In the genomic region with DNA sequence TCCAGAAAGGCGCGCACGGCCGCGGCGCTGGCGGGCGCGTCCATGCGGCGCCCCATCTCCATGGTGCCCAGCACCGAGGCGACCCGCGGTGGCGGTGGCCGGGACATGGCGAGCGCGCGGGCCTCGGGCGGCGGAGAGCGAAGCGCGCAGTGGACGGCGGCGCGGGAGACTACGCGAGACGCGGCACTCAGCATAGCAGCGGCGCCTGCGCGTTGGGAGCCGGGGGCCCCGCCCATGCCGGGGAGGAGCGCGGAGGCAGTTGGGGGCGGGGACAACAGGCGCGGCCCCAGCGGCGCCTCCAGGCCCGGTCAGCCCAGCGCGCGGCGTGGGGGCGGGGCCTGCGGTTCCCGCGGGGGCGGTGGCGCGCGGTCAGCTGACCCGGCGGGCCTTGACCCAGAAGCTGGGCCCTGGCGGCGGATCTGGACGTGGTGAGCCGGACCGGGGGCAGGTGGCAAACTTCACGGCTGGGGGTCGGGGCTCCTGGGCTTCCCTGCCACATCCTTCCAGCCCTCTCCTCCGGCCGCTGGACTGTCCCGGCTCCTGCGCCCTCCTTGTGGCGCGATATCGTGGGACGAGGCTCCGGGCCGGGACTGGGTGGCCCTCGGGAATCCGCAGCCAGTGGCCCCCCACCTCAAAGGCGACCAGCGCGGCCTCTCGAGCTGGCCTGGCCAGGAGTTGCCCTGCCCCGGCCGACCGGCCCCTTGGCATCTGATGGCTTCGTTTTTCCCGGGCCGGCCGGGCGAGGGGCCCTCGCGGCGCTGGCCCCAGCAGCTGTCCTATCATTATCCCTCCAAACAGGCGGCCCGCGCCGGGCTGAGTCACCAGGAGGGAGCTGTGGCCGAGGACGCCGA, we compare ENCODE assay signal across 8 cellular contexts. TPM values are rescaled to one million over a fixed set of nuclear protein-coding genes. Genes with fewer than 3 reads are reported as not detected.
DNase-seq lines count a peak whose midpoint lies in the region; TF ChIP-seq lines count a peak whose summit lies in the region.

A gene (minus strand): TSS at position 214 of the 851 bp plus-strand sequence. CDS start 20 bp downstream, at position 194.
A gene with protein sequence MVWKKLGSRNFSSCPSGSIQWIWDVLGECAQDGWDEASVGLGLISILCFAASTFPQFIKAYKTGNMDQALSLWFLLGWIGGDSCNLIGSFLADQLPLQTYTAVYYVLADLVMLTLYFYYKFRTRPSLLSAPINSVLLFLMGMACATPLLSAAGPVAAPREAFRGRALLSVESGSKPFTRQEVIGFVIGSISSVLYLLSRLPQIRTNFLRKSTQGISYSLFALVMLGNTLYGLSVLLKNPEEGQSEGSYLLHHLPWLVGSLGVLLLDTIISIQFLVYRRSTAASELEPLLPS (plus strand): TSS at position 396 of the 851 bp plus-strand sequence. CDS start 5,352 bp downstream, outside the sequence.

- peaks cover 4% of the 10 kb centered on the region; the same call in 1 of the 2 replicates for H3K4me1 ChIP-seq in ES-I3 (ENCODE audit: insufficient read depth, low read length)
- H3K4me1 ChIP-seq in HAP-1 = peaks cover 5% of the 10 kb centered on the region
- peaks cover 19 to 74% (median 57%) of the 10 kb centered on the region in 4 donors for H3K4me1 ChIP-seq in stomach

- DNase-seq in HAP-1 (ENCODE audit: low spot score in 2 of 2) (peak; percentile 85 to 92), MG63 (peak; percentile 89), SHP77 treated with DMSO at 0.1 percent for 48 hours (lab: John Stamatoyannopoulos, UW) (peak; percentile 54), foreskin fibroblast (peak; percentile 91 to 98), neural crest cell (ENCODE audit: low read depth, low spot score) (peak; percentile 77), stomach (peak; percentile 96)
- DNase-seq in activated naive CD4-positive, alpha-beta T cell (lab: John Stamatoyannopoulos, UW) = peak; percentile 30 to 87 (median 71)

- H3K9me3 ChIP-seq in ES-I3 (ENCODE audit: control insufficient read depth, insufficient read depth, low read length) = no peaks in the 10 kb centered on the region
- H3K9me3 ChIP-seq in HAP-1 = no peaks in the 10 kb centered on the region
- no peaks in the 10 kb centered on the region for H3K9me3 ChIP-seq in MG63
- no peaks in the 10 kb centered on the region for H3K9me3 ChIP-seq in stomach

- WGBS in stomach, 5 donors = 0 to 1% (median 0%) methylated on average over 19 to 105 of the region's 105 CpGs

- TF ChIP-seq CTCF in foreskin fibroblast (IDR thresholded peaks at IDR 0.05; ENCODE audit: low read depth, low read length) = no peak
- no peak for TF ChIP-seq CTCF in neural crest cell (conservative IDR thresholded peaks at IDR 0.05)
- TF ChIP-seq CTCF in stomach (IDR thresholded peaks at IDR 0.05) = peak in 2 of 7 experiments; percentile 27 to 29

- peaks cover 40% of the 10 kb centered on the region for H3K4me1 Mint-ChIP-seq in neural crest cell

- TF ChIP-seq POLR2A in stomach (IDR thresholded peaks at IDR 0.05) = no peak

- intact Hi-C loops in stomach (cut with DNase I; ENCODE audit: low total_unique reads) = no loop called here

- H3K4me3 ChIP-seq in HAP-1 (peak within 1 kb of the TSS; percentile 84), MG63 (peak within 1 kb of the TSS; percentile 95), foreskin fibroblast (ENCODE audit: low read depth in 1 of 2, low read length in 2 of 2) (peak within 1 kb of the TSS; percentile 82 to 85), stomach (peak within 1 kb of the TSS; percentile 67 to 93 (median 88))

- H3K36me3 ChIP-seq in ES-I3 (ENCODE audit: insufficient read depth, low read length) (peaks cover 8% of the 10 kb centered on the region; the same call in 1 of the 2 replicates), HAP-1 (replicated peaks) (peaks cover 22% of the 10 kb centered on the region), MG63 (peaks cover 17% of the 10 kb centered on the region), stomach (peaks cover 12 to 17% (median 13%) of the 10 kb centered on the region in 4 donors)

- TF ChIP-seq EP300 in stomach (IDR thresholded peaks at IDR 0.05) = no peak

- H3K9me3 Mint-ChIP-seq in neural crest cell = no peaks in the 10 kb centered on the region

- in situ Hi-C loops in HAP-1 (cut with MboI; ENCODE audit: low sequenced_read_pairs) = no loop called here

- H3K9ac ChIP-seq in ES-I3 (ENCODE audit: low read depth, low read length) = peak within 1 kb of the TSS; percentile 85

- H3K36me3 Mint-ChIP-seq in neural crest cell (ENCODE audit: low read depth) = peaks cover 3% of the 10 kb centered on the region

- H3K27ac Mint-ChIP-seq in neural crest cell (ENCODE audit: unreplicated experiment) = peak within 1 kb of the TSS; percentile 90

- peak within 1 kb of the TSS; percentile 93 for H3K4me3 Mint-ChIP-seq in neural crest cell

- H3K27ac ChIP-seq in stomach = peak within 1 kb of the TSS; percentile 87 to 95 (median 91)

- H3K27me3 ChIP-seq in HAP-1 (ENCODE audit: low read depth) = no peaks in the 10 kb centered on the region
- H3K27me3 ChIP-seq in MG63 = no peaks in the 10 kb centered on the region
- no peaks in the 10 kb centered on the region for H3K27me3 ChIP-seq in stomach

- no peaks in the 10 kb centered on the region for H3K27me3 Mint-ChIP-seq in neural crest cell (ENCODE audit: low read depth)

RNA-seq across cellular contexts. Expression of the first gene that starts in this region (rescaled TPM):
- 62.1 and 83.3 TPM in 2 replicates for total RNA-seq in MG63 (2014; rRNA removed; shearing (Covaris generic); ENCODE audit: low replicate concordance)
- total RNA-seq in neural crest cell (70.4 and 75.7 TPM in 2 replicates), stomach (100 to 1,000 TPM in 1 of 5 donors, 10 to 100 TPM in 3, not detected in 1; 18.7 to 108 (median 45.8) TPM)
- polyA plus RNA-seq in stomach = 10 to 100 TPM; 33.4 to 71.2 (median 48.6) TPM

RNA-seq across cellular contexts. Expression of the second gene that starts in this region (rescaled TPM):
- 15.9 and 19.9 TPM in 2 replicates for total RNA-seq in MG63 (2014; rRNA removed; shearing (Covaris generic); ENCODE audit: low replicate concordance)
- total RNA-seq in neural crest cell = 27.4 and 32.3 TPM in 2 replicates
- 10 to 100 TPM in 2 of 5 donors, 1 to 10 TPM in 3; 1.8 to 14.5 (median 9.1) TPM for total RNA-seq in stomach
- polyA plus RNA-seq in stomach = 10 to 100 TPM; 10.1 to 11.9 (median 11.1) TPM

Comparison
In these comparisons a context has a peak if more than half of its experiments do, and no peak if none do; other contexts are left out.
1. Peak in every context shown above with its lines: DNase-seq, H3K4me3 ChIP-seq and H3K27ac ChIP-seq.